13 cellular contexts compared by ENCODE assay signal in the genomic region with DNA sequence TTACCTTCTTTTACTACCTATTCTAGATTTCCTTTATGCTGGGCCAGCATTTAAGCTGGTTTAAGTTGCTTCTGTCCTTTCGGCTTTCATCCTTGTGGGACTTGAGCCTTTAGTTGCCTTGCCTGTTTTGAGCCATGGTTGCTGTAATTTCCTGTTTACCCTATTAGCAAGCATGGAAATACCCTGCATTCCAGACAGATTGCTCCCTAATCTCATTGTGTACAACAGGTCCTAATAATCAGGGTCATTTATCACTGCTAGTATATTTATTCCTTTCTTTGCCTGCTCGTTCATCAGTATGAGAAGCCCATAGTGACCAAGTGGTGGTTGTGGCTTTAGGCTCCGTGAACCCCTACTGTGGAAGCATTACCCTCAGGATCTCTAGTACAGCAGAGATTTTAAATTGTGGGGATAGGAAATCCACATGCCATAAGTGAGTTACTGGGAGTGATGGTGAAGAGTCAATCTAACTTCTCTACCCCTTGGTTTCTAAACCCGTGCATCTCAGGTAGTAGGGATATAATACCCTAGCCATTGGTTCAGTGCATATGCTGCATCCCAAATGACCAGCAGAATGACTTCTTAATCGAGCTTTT. TPM values are rescaled to one million over a fixed set of nuclear protein-coding genes. Genes with fewer than 3 reads are reported as not detected.
DNase-seq lines count a peak whose midpoint lies in the region; ATAC-seq and TF ChIP-seq lines count a peak whose summit lies in the region.
"Had no signal": no experiment of that assay in that cellular context is flagged by ENCODE, and none has a peak within 500 bp of the region (broad histone marks: within the 10 kb centered on the region; RNA-seq: fewer than 3 reads in every experiment).

No MANE protein-coding gene starts in this region.

- TF ChIP-seq CTCF in DND-41 (IDR thresholded peaks at IDR 0.05; ENCODE audit: borderline replicate concordance, extremely low read depth, low read length, poor library complexity, severe bottlenecking): no peak
- TF ChIP-seq CTCF in epithelial cell of esophagus (IDR thresholded peaks at IDR 0.05; ENCODE audit: insufficient read depth, low read depth, low read length, missing control alignments): no peak
- TF ChIP-seq CTCF in omental fat pad (IDR thresholded peaks at IDR 0.05): no peak

- H3K9ac ChIP-seq in DND-41 (ENCODE audit: low read depth, low read length): no peak overlapping the region

- no peak overlapping the region for H3K27ac Mint-ChIP-seq in activated naive CD4-positive, alpha-beta T cell treated with anti-CD3 and anti-CD28 coated beads, Interleukin-2, amount 50 U/mL, for 72 hours

- H3K4me3 ChIP-seq in DND-41 (ENCODE audit: low read depth in 1 of 2, low read length in 2 of 2): no peak overlapping the region
- no peak overlapping the region for H3K4me3 ChIP-seq in MG63
- no peak overlapping the region for H3K4me3 ChIP-seq in epithelial cell of esophagus (ENCODE audit: low read length)
- H3K4me3 ChIP-seq: vagina had no signal

- no peak overlapping the region for H3K4me2 ChIP-seq in DND-41 (ENCODE audit: insufficient read depth, low read length)

- H4K20me1 ChIP-seq in DND-41 (ENCODE audit: insufficient read depth, low read length): peaks cover 30% of the 10 kb centered on the region; the same call in 1 of the 2 replicates

- H3K4me1 ChIP-seq in DND-41 (ENCODE audit: insufficient read depth, low read length): peaks cover 17% of the 10 kb centered on the region

- peaks cover 99% of the 10 kb centered on the region for H3K79me2 ChIP-seq in DND-41 (ENCODE audit: insufficient read depth, low read length)

- H3K9me3 Mint-ChIP-seq in activated T-cell treated with anti-CD3 and anti-CD28 coated beads, Interleukin-2, amount 50 U/mL, for 4 hours: peaks cover 7% of the 10 kb centered on the region
- H3K9me3 Mint-ChIP-seq in activated naive CD4-positive, alpha-beta T cell treated with anti-CD3 and anti-CD28 coated beads, Interleukin-2, amount 50 U/mL, for 72 hours: peaks cover 7 to 13% of the 10 kb centered on the region in 2 donors

- H3K36me3 ChIP-seq in DND-41 (ENCODE audit: insufficient read depth, low read length) (peaks cover 14% of the 10 kb centered on the region; the same call in 1 of the 2 replicates), MG63 (peaks cover 52% of the 10 kb centered on the region)
- H3K36me3 ChIP-seq: vagina had no signal

- H3K4me3 Mint-ChIP-seq in activated T-cell treated with anti-CD3 and anti-CD28 coated beads, Interleukin-2, amount 50 U/mL, for 4 hours: no peak overlapping the region

- H3K27ac ChIP-seq in DND-41 (ENCODE audit: low read length): peak overlapping the region; percentile 39; the same call in 1 of the 2 replicates
- H3K27ac ChIP-seq: vagina, VCaP had no signal

- H3K36me3 Mint-ChIP-seq in activated T-cell treated with anti-CD3 and anti-CD28 coated beads, Interleukin-2, amount 50 U/mL, for 4 hours (ENCODE audit: insufficient read depth): peaks cover 37% of the 10 kb centered on the region
- peaks cover 20 to 35% of the 10 kb centered on the region in 2 donors for H3K36me3 Mint-ChIP-seq in activated naive CD4-positive, alpha-beta T cell treated with anti-CD3 and anti-CD28 coated beads, Interleukin-2, amount 50 U/mL, for 72 hours

- H2AFZ ChIP-seq in DND-41 (ENCODE audit: low read depth, low read length): no peak overlapping the region

- peaks cover 58% of the 10 kb centered on the region for H3K4me1 Mint-ChIP-seq in activated T-cell treated with anti-CD3 and anti-CD28 coated beads, Interleukin-2, amount 50 U/mL, for 4 hours (ENCODE audit: low read depth)

- ATAC-seq in DND-41 (ENCODE audit: insufficient read depth, low read depth) (no peak), omental fat pad (ENCODE audit: low FRiP score) (peak; percentile 76), GM18873 (IDR thresholded peaks at IDR 0.05; ENCODE audit: low FRiP score, unreplicated experiment) (no peak)
- no peak for ATAC-seq in activated T-cell treated with anti-CD3 and anti-CD28 coated beads, Interleukin-2, amount 50 U/mL, for 4 hours
- ATAC-seq in activated naive CD4-positive, alpha-beta T cell treated with anti-CD3 and anti-CD28 coated beads, Interleukin-2, amount 50 U/mL, for 72 hours: no peak

- no peaks in the 10 kb centered on the region for H3K27me3 Mint-ChIP-seq in activated T-cell treated with anti-CD3 and anti-CD28 coated beads, Interleukin-2, amount 50 U/mL, for 4 hours (ENCODE audit: low read depth)

- H3K27me3 ChIP-seq in DND-41 (ENCODE audit: insufficient read depth, low read length, poor library complexity) (no peaks in the 10 kb centered on the region), MG63 (no peaks in the 10 kb centered on the region)
- H3K27me3 ChIP-seq: vagina had no signal

- DNase-seq in DND-41 (no peak), MG63 (peak; percentile 25), epithelial cell of esophagus (ENCODE audit: low read depth) (peak; percentile 94), omental fat pad (ENCODE audit: low spot score) (no peak), NCI-H146 treated with DMSO at 0.1 percent for 48 hours (lab: John Stamatoyannopoulos, UW; ENCODE audit: unreplicated experiment) (no peak)
- no peak for DNase-seq in activated T-cell treated with anti-CD3 and anti-CD28 coated beads, Interleukin-2, amount 50 U/mL, for 4 hours
- no peak for DNase-seq in activated naive CD4-positive, alpha-beta T cell treated with anti-CD3 and anti-CD28 coated beads, Interleukin-2, amount 50 U/mL, for 72 hours (ENCODE audit: low spot score in 2 of 2)
- DNase-seq: activated naive CD4-positive, alpha-beta T cell treated with Interleukin-2 at 50 U/mL for 16 hours; erythroblast; GDM1 had no signal

- no peaks in the 10 kb centered on the region for H3K9me3 ChIP-seq in DND-41 (ENCODE audit: insufficient read depth, low read length, severe bottlenecking)
- H3K9me3 ChIP-seq in MG63: peaks cover 11% of the 10 kb centered on the region
- H3K9me3 ChIP-seq: vagina had no signal

RNA-seq across cellular contexts. Expression of gene NCK1, which starts 31.9 kb away (rescaled TPM):
- 48.6 and 107 TPM in 2 replicates for total RNA-seq in MG63 (2014; rRNA removed; shearing (Covaris generic); ENCODE audit: low replicate concordance)
- 10 to 100 TPM; 34.9 to 57.7 (median 50.8) TPM for total RNA-seq in omental fat pad
- 10 to 100 TPM; 25.7 to 31.2 (median 30.0) TPM for total RNA-seq in activated T-cell treated with anti-CD3 and anti-CD28 coated beads, Interleukin-2, amount 50 U/mL, for 4 hours
- total RNA-seq in activated naive CD4-positive, alpha-beta T cell treated with anti-CD3 and anti-CD28 coated beads, Interleukin-2, amount 50 U/mL, for 72 hours: 10 to 100 TPM; 34.6 to 45.1 TPM

Comparison
In these comparisons a context has a peak if more than half of its experiments do, and no peak if none do; other contexts are left out.
1. DNase-seq: peak in MG63 (single experiment) and epithelial cell of esophagus (single experiment); none in DND-41 (single experiment), omental fat pad (single experiment), activated T-cell treated with anti-CD3 and anti-CD28 coated beads, Interleukin-2, amount 50 U/mL, for 4 hours (single experiment), activated naive CD4-positive, alpha-beta T cell treated with anti-CD3 and anti-CD28 coated beads, Interleukin-2, amount 50 U/mL, for 72 hours (0 of 2) and NCI-H146 treated with DMSO at 0.1 percent for 48 hours (single experiment).